In genomic region chr16:29973384-29974246, GRCh38 we compare ENCODE assay signal across 8 cellular contexts. TPM values are rescaled to one million over a fixed set of nuclear protein-coding genes. Genes with fewer than 3 reads are reported as not detected.
A peak's percentile ranks its signal among the peaks of the same experiment; 100 is the strongest.
DNase-seq lines count a peak whose midpoint lies in the region; ATAC-seq and TF ChIP-seq lines count a peak whose summit lies in the region.

TAOK2 (plus strand) TSS chr16:29973868; CDS start chr16:29977773, 3,905 bp downstream.

- H3K27me3 ChIP-seq in H7 (ENCODE audit: control insufficient read depth, insufficient read depth, low read length) = peaks cover 3% of the 10 kb centered on the region

- intact Hi-C loops in activated T-helper 2 cell treated with anti-CD3 and anti-CD28 coated beads, Interferon-gamma antibody, Interleukin-2, Interleukin-4, amounts not matched to agents 10 μg/mL and 5 μg/mL and 100 μg/mL, durations not matched to agents 14 hours and 24 hours and 36 hours (cut with micrococcal nuclease) = no loop called here
- intact Hi-C loops in natural killer cell (cut with micrococcal nuclease) = loop anchor here (1.0 to 5.0 kb wide), 4 partner anchors 12 to 166 kb away; partner anchors contain the start of genes INO80E, KCTD13 and MAZ

- peaks cover 32% of the 10 kb centered on the region for H3K4me1 Mint-ChIP-seq in activated T-helper 2 cell treated with anti-CD3 and anti-CD28 coated beads, Interferon-gamma antibody, Interleukin-2, Interleukin-4, amounts not matched to agents 10 μg/mL and 5 μg/mL and 100 μg/mL, durations not matched to agents 14 hours and 24 hours and 36 hours (ENCODE audit: low read depth)
- H3K4me1 Mint-ChIP-seq in natural killer cell = peaks cover 28 to 52% of the 10 kb centered on the region in 2 donors

- H3K4me3 ChIP-seq in H7 (ENCODE audit: insufficient read depth, low read depth, low read length) (peak within 1 kb of the TSS; percentile 90), fibroblast of mammary gland (ENCODE audit: control insufficient read depth, low read depth, low read length) (peak within 1 kb of the TSS; percentile 90)

- no peaks in the 10 kb centered on the region for H3K27me3 Mint-ChIP-seq in activated T-helper 2 cell treated with anti-CD3 and anti-CD28 coated beads, Interferon-gamma antibody, Interleukin-2, Interleukin-4, amounts not matched to agents 10 μg/mL and 5 μg/mL and 100 μg/mL, durations not matched to agents 14 hours and 24 hours and 36 hours (ENCODE audit: low read depth)
- H3K27me3 Mint-ChIP-seq in natural killer cell (ENCODE audit: low read depth in 2 of 2) = no peaks in the 10 kb centered on the region

- TF ChIP-seq POLR2A in Raji (IDR thresholded peaks at IDR 0.05; ENCODE audit: insufficient read depth, low read depth, low read length) = peak; percentile 90

- ATAC-seq in natural killer cell = peak; percentile 97 to 99 (median 97)

- peaks cover 17% of the 10 kb centered on the region for H3K36me3 ChIP-seq in H7 (replicated peaks; ENCODE audit: control insufficient read depth, insufficient read depth, low read length)

- peaks cover 41% of the 10 kb centered on the region for H3K36me3 Mint-ChIP-seq in activated T-helper 2 cell treated with anti-CD3 and anti-CD28 coated beads, Interferon-gamma antibody, Interleukin-2, Interleukin-4, amounts not matched to agents 10 μg/mL and 5 μg/mL and 100 μg/mL, durations not matched to agents 14 hours and 24 hours and 36 hours (ENCODE audit: low read depth)
- H3K36me3 Mint-ChIP-seq in natural killer cell = peaks cover 3% of the 10 kb centered on the region

- TF ChIP-seq CTCF in fibroblast of mammary gland (conservative IDR thresholded peaks at IDR 0.05; ENCODE audit: control insufficient read depth, insufficient read depth, low read depth, low read length) (no peak), natural killer cell (IDR thresholded peaks at IDR 0.05) (no peak)

- peak within 1 kb of the TSS; percentile 93 for H3K4me3 Mint-ChIP-seq in activated T-helper 2 cell treated with anti-CD3 and anti-CD28 coated beads, Interferon-gamma antibody, Interleukin-2, Interleukin-4, amounts not matched to agents 10 μg/mL and 5 μg/mL and 100 μg/mL, durations not matched to agents 14 hours and 24 hours and 36 hours (ENCODE audit: low read depth)
- peak within 1 kb of the TSS; percentile 95 for H3K4me3 Mint-ChIP-seq in natural killer cell

- DNase-seq in ELR (ENCODE audit: low read depth) (peak; percentile 97), H7 (peak; percentile 100), M059J (ENCODE audit: low read depth) (peak; percentile 98), fibroblast of mammary gland (ENCODE audit: low read depth) (peak; percentile 99), natural killer cell (peak; percentile 93)
- peak; percentile 98 for DNase-seq in activated T-helper 2 cell treated with anti-CD3 and anti-CD28 coated beads, Interferon-gamma antibody, Interleukin-2, Interleukin-4, amounts not matched to agents 10 μg/mL and 5 μg/mL and 100 μg/mL, durations not matched to agents 14 hours and 24 hours and 36 hours (ENCODE audit: low spot score)
- peak; percentile 82 to 93 (median 88) for DNase-seq in stimulated activated naive CD4-positive, alpha-beta T cell (lab: John Stamatoyannopoulos, UW)

- peaks cover 5% of the 10 kb centered on the region for H3K9me3 Mint-ChIP-seq in activated T-helper 2 cell treated with anti-CD3 and anti-CD28 coated beads, Interferon-gamma antibody, Interleukin-2, Interleukin-4, amounts not matched to agents 10 μg/mL and 5 μg/mL and 100 μg/mL, durations not matched to agents 14 hours and 24 hours and 36 hours
- H3K9me3 Mint-ChIP-seq in natural killer cell = no peaks in the 10 kb centered on the region

- H3K27ac Mint-ChIP-seq in activated T-helper 2 cell treated with anti-CD3 and anti-CD28 coated beads, Interferon-gamma antibody, Interleukin-2, Interleukin-4, amounts not matched to agents 10 μg/mL and 5 μg/mL and 100 μg/mL, durations not matched to agents 14 hours and 24 hours and 36 hours = peak within 1 kb of the TSS; percentile 87
- peak within 1 kb of the TSS; percentile 64 to 96 for H3K27ac Mint-ChIP-seq in natural killer cell

RNA-seq across cellular contexts. Expression of gene TAOK2, which starts in this region (rescaled TPM):
- total RNA-seq in H7 (2014; rRNA removed; shearing (Covaris generic)) = 39.9 and 41.3 TPM in 2 replicates
- 24.1 and 47.4 TPM in 2 replicates for total RNA-seq in M059J (2014; rRNA removed; shearing (Covaris generic))
- total RNA-seq in activated T-helper 2 cell treated with anti-CD3 and anti-CD28 coated beads, Interferon-gamma antibody, Interleukin-2, Interleukin-4, amounts not matched to agents 10 μg/mL and 5 μg/mL and 100 μg/mL, durations not matched to agents 14 hours and 24 hours and 36 hours = 36.0 and 36.5 TPM in 2 replicates
- 10 to 100 TPM; 35.3 to 42.8 (median 41.5) TPM for total RNA-seq in natural killer cell

Comparison
In these comparisons a context has a peak if more than half of its experiments do, and no peak if none do; other contexts are left out.
1. Peak in every context shown above with its lines: DNase-seq, ATAC-seq and H3K4me3 ChIP-seq.